In genomic region chr17:31379796-31380195, GRCh38 we compare ENCODE assay signal across 27 cellular contexts. TPM values are rescaled to one million over a fixed set of nuclear protein-coding genes. Genes with fewer than 3 reads are reported as not detected.
"Had no signal": no experiment of that assay in that cellular context is flagged by ENCODE, and none has a peak within 500 bp of the region (broad histone marks: within the 10 kb centered on the region; RNA-seq: fewer than 3 reads in every experiment).

No MANE protein-coding gene starts in this region.

- H3K27ac ChIP-seq: ascending aorta, body of pancreas, SJSA1 had no signal

- H3K9me3 Mint-ChIP-seq: activated CD4-positive, alpha-beta T cell treated with anti-CD3 and anti-CD28 coated beads, Interleukin-2, amount 10 ng/mL, durations not matched to agents 24 days and 14 days; activated naive CD4-positive, alpha-beta T cell treated with anti-CD3 and anti-CD28 coated beads, Interleukin-2, amount 50 U/mL, for 24 hours; activated T-cell treated with anti-CD3 and anti-CD28 coated beads, Interleukin-2, amount 50 U/mL, for 24 hours; activated T-helper 1 cell treated with anti-CD3 and anti-CD28 coated beads, Interleukin-12 subunit alpha, Interleukin-12 subunit beta, Interleukin-2, Interleukin-4 antibody, amounts not matched to agents 30 ng/mL and 10 ng/mL and 1 ng/mL, durations not matched to agents 14 hours and 24 hours and 36 hours; central memory CD8-positive, alpha-beta T cell; T-helper 1 cell treated with Interleukin-12 subunit alpha and Interleukin-12 subunit beta and Interleukin-4 antibody, amounts not matched to agents 30 μg/mL and 1 μg/mL, for 36 hours had no signal

- H3K27me3 Mint-ChIP-seq: activated CD4-positive, alpha-beta T cell treated with anti-CD3 and anti-CD28 coated beads, Interleukin-2, amount 10 ng/mL, durations not matched to agents 24 days and 14 days; activated CD8-positive, alpha-beta memory T cell treated with anti-CD3 and anti-CD28 coated beads, Interleukin-2, amount 10 ng/mL, durations not matched to agents 7 days and 5 days; activated naive CD4-positive, alpha-beta T cell treated with anti-CD3 and anti-CD28 coated beads, Interleukin-2, amount 50 U/mL, for 24 hours; activated T-cell treated with anti-CD3 and anti-CD28 coated beads, Interleukin-2, amount 50 U/mL, for 24 hours; central memory CD8-positive, alpha-beta T cell had no signal

- H3K36me3 Mint-ChIP-seq: activated CD8-positive, alpha-beta memory T cell treated with anti-CD3 and anti-CD28 coated beads, Interleukin-2, amount 10 ng/mL, durations not matched to agents 7 days and 5 days had no signal

- H3K4me3 Mint-ChIP-seq: activated CD4-positive, alpha-beta T cell treated with anti-CD3 and anti-CD28 coated beads, Interleukin-2, amount 10 ng/mL, durations not matched to agents 24 days and 14 days; activated CD8-positive, alpha-beta memory T cell treated with anti-CD3 and anti-CD28 coated beads, Interleukin-2, amount 10 ng/mL, durations not matched to agents 7 days and 5 days; activated naive CD4-positive, alpha-beta T cell treated with anti-CD3 and anti-CD28 coated beads, Interleukin-2, amount 50 U/mL, for 24 hours; activated T-cell treated with anti-CD3 and anti-CD28 coated beads, Interleukin-2, amount 50 U/mL, for 24 hours; activated T-helper 1 cell treated with anti-CD3 and anti-CD28 coated beads, Interleukin-12 subunit alpha, Interleukin-12 subunit beta, Interleukin-2, Interleukin-4 antibody, amounts not matched to agents 30 ng/mL and 10 ng/mL and 1 ng/mL, durations not matched to agents 14 hours and 24 hours and 36 hours; central memory CD8-positive, alpha-beta T cell; T-helper 1 cell treated with Interleukin-12 subunit alpha and Interleukin-12 subunit beta and Interleukin-4 antibody, amounts not matched to agents 30 μg/mL and 1 μg/mL, for 36 hours had no signal

- H3K27me3 ChIP-seq: ascending aorta, body of pancreas, SJSA1 had no signal

- H3K4me1 ChIP-seq: ascending aorta, body of pancreas, SJSA1 had no signal

- ATAC-seq: activated CD8-positive, alpha-beta memory T cell treated with anti-CD3 and anti-CD28 coated beads, Interleukin-2, amount 10 ng/mL, durations not matched to agents 7 days and 5 days; body of pancreas; PC-3 had no signal

- DNase-seq: activated CD4-positive, alpha-beta T cell treated with anti-CD3 and anti-CD28 coated beads for 1 hour; activated CD4-positive, alpha-beta T cell treated with anti-CD3 and anti-CD28 coated beads, Interleukin-2, amount 10 ng/mL, durations not matched to agents 24 days and 14 days; activated CD4-positive, alpha-beta T cell treated with anti-CD3 and anti-CD28 coated beads, Interleukin-2, amount 50 U/mL, for 48 hours; activated CD8-positive, alpha-beta memory T cell treated with anti-CD3 and anti-CD28 coated beads, Interleukin-2, amount 10 ng/mL, durations not matched to agents 7 days and 5 days; activated effector memory CD4-positive, alpha-beta T cell treated with Interleukin-2 at 50 U/mL for 16 hours; activated naive CD4-positive, alpha-beta T cell; activated T-cell treated with anti-CD3 and anti-CD28 coated beads, Interleukin-2, amount 50 U/mL, for 24 hours; body of pancreas; KG1; NCI-H1092; NCI-H1417; NCI-H1694 treated with DMSO at 0.1 percent for 48 hours; NCI-H2029 treated with DMSO at 0.1 percent for 48 hours; NCI-H345; NCI-H510A; NCI-H526 treated with DMSO at 0.1 percent for 48 hours; NCI-H82; NK-92 treated with Interleukin-12 subunit alpha and Interleukin-12 subunit beta, amount 100 ng/mL, for 24 hours; PC-3; SHP77 had no signal

- H3K4me1 Mint-ChIP-seq: activated CD4-positive, alpha-beta T cell treated with anti-CD3 and anti-CD28 coated beads, Interleukin-2, amount 10 ng/mL, durations not matched to agents 24 days and 14 days; activated CD8-positive, alpha-beta memory T cell treated with anti-CD3 and anti-CD28 coated beads, Interleukin-2, amount 10 ng/mL, durations not matched to agents 7 days and 5 days; activated naive CD4-positive, alpha-beta T cell treated with anti-CD3 and anti-CD28 coated beads, Interleukin-2, amount 50 U/mL, for 24 hours; central memory CD8-positive, alpha-beta T cell had no signal

- H3K27ac Mint-ChIP-seq: activated CD4-positive, alpha-beta T cell treated with anti-CD3 and anti-CD28 coated beads, Interleukin-2, amount 10 ng/mL, durations not matched to agents 24 days and 14 days; activated CD8-positive, alpha-beta memory T cell treated with anti-CD3 and anti-CD28 coated beads, Interleukin-2, amount 10 ng/mL, durations not matched to agents 7 days and 5 days; activated naive CD4-positive, alpha-beta T cell treated with anti-CD3 and anti-CD28 coated beads, Interleukin-2, amount 50 U/mL, for 24 hours; activated T-cell treated with anti-CD3 and anti-CD28 coated beads, Interleukin-2, amount 50 U/mL, for 24 hours; activated T-helper 1 cell treated with anti-CD3 and anti-CD28 coated beads, Interleukin-12 subunit alpha, Interleukin-12 subunit beta, Interleukin-2, Interleukin-4 antibody, amounts not matched to agents 30 ng/mL and 10 ng/mL and 1 ng/mL, durations not matched to agents 14 hours and 24 hours and 36 hours; T-helper 1 cell treated with Interleukin-12 subunit alpha and Interleukin-12 subunit beta and Interleukin-4 antibody, amounts not matched to agents 30 μg/mL and 1 μg/mL, for 36 hours had no signal

- H3K9me3 ChIP-seq: ascending aorta, body of pancreas, SJSA1 had no signal

- H3K4me3 ChIP-seq: ascending aorta, body of pancreas, SJSA1 had no signal

RNA-seq across cellular contexts. Expression of gene EVI2A, which starts 58.4 kb away (rescaled TPM):
- total RNA-seq: bronchial epithelial cell, PC-3 had no signal
